Comparison of ENCODE assay signal across 10 cellular contexts in the genomic region with DNA sequence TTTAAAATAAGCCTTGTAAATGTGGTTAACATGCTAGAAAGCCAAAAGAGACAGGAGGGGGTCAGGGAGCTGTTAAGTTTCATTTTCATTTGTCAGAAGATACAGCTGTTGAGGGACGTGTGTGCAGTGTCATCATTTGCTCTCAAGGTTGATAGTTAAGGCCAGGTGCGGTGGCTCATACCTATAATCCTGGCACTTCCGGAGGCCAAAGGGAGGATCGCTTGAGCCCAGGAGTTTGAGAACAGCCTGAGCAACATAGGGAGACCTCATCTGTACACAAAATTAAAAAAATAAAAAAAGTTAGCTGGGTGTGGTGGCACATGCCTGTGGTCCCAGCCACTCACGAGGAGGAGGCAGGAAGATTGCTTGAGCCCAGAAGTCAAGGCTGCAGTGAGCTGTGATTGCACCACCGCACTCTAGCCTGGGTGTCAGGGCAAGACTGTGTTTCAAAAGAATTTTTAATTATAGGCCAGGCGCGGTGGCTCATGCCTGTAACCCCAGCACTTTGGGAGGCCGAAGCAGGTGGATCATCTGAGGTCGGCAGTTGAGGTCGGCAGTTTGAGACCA. TPM values are rescaled to one million over a fixed set of nuclear protein-coding genes. Genes with fewer than 3 reads are reported as not detected.
A peak's percentile ranks its signal among the peaks of the same experiment; 100 is the strongest.
DNase-seq lines count a peak whose midpoint lies in the region; ATAC-seq lines count a peak whose summit lies in the region.
"Had no signal": no experiment of that assay in that cellular context is flagged by ENCODE, and none has a peak within 500 bp of the region (broad histone marks: within the 10 kb centered on the region; RNA-seq: fewer than 3 reads in every experiment).

No MANE protein-coding gene starts in this region.

- no peaks in the 10 kb centered on the region for H4K20me1 ChIP-seq in GM23248 (ENCODE audit: insufficient read depth)

- in situ Hi-C loops in GM23248 (cut with MboI): no loop called here

- H3F3A ChIP-seq in GM23248 (ENCODE audit: insufficient read depth): 0 out of 2 replicates have a peak, but pooled peaks cover under 1% of the 10 kb centered on the region

- no peak overlapping the region for H3K27ac ChIP-seq in GM23248
- H3K27ac ChIP-seq: A549, psoas muscle had no signal

- peaks cover 16 to 29% (median 27%) of the 10 kb centered on the region in 4 donors for H3K4me1 Mint-ChIP-seq in naive thymus-derived CD8-positive, alpha-beta T cell

- no peak overlapping the region for H2AFZ ChIP-seq in GM23248

- H3K4me3 Mint-ChIP-seq in naive thymus-derived CD8-positive, alpha-beta T cell: peak overlapping the region in 4 of 10 donors; percentile 29 to 69 (median 40)

- POLR2A ChIA-PET in naive thymus-derived CD8-positive, alpha-beta T cell (lab: Charles Lee): no interaction called here

- 80 to 81% methylated on average over 11 of the region's 11 CpGs for WGBS in GM23248 (ENCODE audit: low coverage in 1 of 2, low lambda C conversion rate in 2 of 2, missing lambda C conversion rate in 2 of 2), 2 experiments

- H3K4me2 ChIP-seq in GM23248 (ENCODE audit: unreplicated experiment): no peak overlapping the region
- H3K4me2 ChIP-seq: A549 had no signal

- H3K36me3 Mint-ChIP-seq in naive thymus-derived CD8-positive, alpha-beta T cell: peaks cover 0 to 79% (median 16%) of the 10 kb centered on the region in 3 donors

- H3K36me3 ChIP-seq in GM23248 (ENCODE audit: low read depth): peaks cover 12% of the 10 kb centered on the region; the same call in 1 of the 2 replicates

- no peaks in the 10 kb centered on the region for H3K27me3 ChIP-seq in GM23248 (replicated peaks; ENCODE audit: insufficient read depth)

- ATAC-seq in naive thymus-derived CD8-positive, alpha-beta T cell: no peak
- ATAC-seq: A549, psoas muscle had no signal

- H3K4me3 ChIP-seq in GM23248: no peak overlapping the region
- H3K4me3 ChIP-seq: A549, psoas muscle had no signal

- H3K79me2 ChIP-seq in GM23248 (ENCODE audit: insufficient read depth): peaks cover 20% of the 10 kb centered on the region

- H3K27ac Mint-ChIP-seq in naive thymus-derived CD8-positive, alpha-beta T cell: peak overlapping the region; percentile 25 to 88 (median 58)

- no peaks in the 10 kb centered on the region for H3K9me3 ChIP-seq in GM23248 (ENCODE audit: low read depth)
- H3K9me3 ChIP-seq: A549, psoas muscle had no signal

- no peaks in the 10 kb centered on the region for H3K4me1 ChIP-seq in GM23248 (ENCODE audit: insufficient read depth)
- H3K4me1 ChIP-seq: psoas muscle had no signal

- H3K9ac ChIP-seq in GM23248: no peak overlapping the region; the same call in 1 of the 2 replicates

- H3K27me3 Mint-ChIP-seq in naive thymus-derived CD8-positive, alpha-beta T cell: no peaks in the 10 kb centered on the region

- H3K9me2 ChIP-seq in GM23248 (ENCODE audit: insufficient read depth): no peaks in the 10 kb centered on the region

- DNase-seq in SIG-M5 treated with dmso at 0.1 percent for 504 hours (lab: John Stamatoyannopoulos, UW; ENCODE audit: unreplicated experiment) (peak; percentile 46), SIG-M5 (lab: John Stamatoyannopoulos, UW) (no peak), GM23248 (peak; percentile 53), NOMO-1 treated with DMSO at 0.1 percent for 48 hours (lab: John Stamatoyannopoulos, UW; ENCODE audit: unreplicated experiment) (peak; percentile 68), NCI-H2171 treated with DMSO at 0.1 percent for 48 hours (lab: John Stamatoyannopoulos, UW) (no peak), globus pallidus (ENCODE audit: low spot score) (no peak), KG1 (lab: John Stamatoyannopoulos, UW) (no peak)
- DNase-seq in naive thymus-derived CD8-positive, alpha-beta T cell: peak in 1 of 10 donors; percentile 31
- DNase-seq: psoas muscle had no signal

- H3K9me3 Mint-ChIP-seq in naive thymus-derived CD8-positive, alpha-beta T cell: no peaks in the 10 kb centered on the region

RNA-seq across cellular contexts. Expression of gene ZBTB8OS, which starts 22.7 kb away (rescaled TPM):
- total RNA-seq in GM23248 (2014; rRNA removed; shearing (Covaris generic)): 37.0 and 44.6 TPM in 2 replicates
- 48.9 and 52.9 TPM in 2 replicates for polyA plus RNA-seq in GM23248 (2016; fragmentation: Nextera tagmentation; extraction: Ambion mirVana)
- total RNA-seq in naive thymus-derived CD8-positive, alpha-beta T cell: 10 to 100 TPM; 54.3 to 57.2 TPM
- polyA plus RNA-seq in naive thymus-derived CD8-positive, alpha-beta T cell: 10 to 100 TPM; 53.2 to 65.8 (median 65.6) TPM

RNA-seq across cellular contexts. Expression of gene RBBP4, which starts 23.3 kb away (rescaled TPM):
- 72.4 and 89.9 TPM in 2 replicates for total RNA-seq in GM23248 (2014; rRNA removed; shearing (Covaris generic))
- polyA plus RNA-seq in GM23248 (2016; fragmentation: Nextera tagmentation; extraction: Ambion mirVana): 109 and 116 TPM in 2 replicates
- 100 to 1,000 TPM; 191 to 193 TPM for total RNA-seq in naive thymus-derived CD8-positive, alpha-beta T cell
- polyA plus RNA-seq in naive thymus-derived CD8-positive, alpha-beta T cell: 100 to 1,000 TPM; 226 to 251 (median 231) TPM

Comparison
In these comparisons a context has a peak if more than half of its experiments do, and no peak if none do; other contexts are left out.
1. DNase-seq: peak in SIG-M5 treated with dmso at 0.1 percent for 504 hours (single experiment), GM23248 (single experiment) and NOMO-1 treated with DMSO at 0.1 percent for 48 hours (single experiment); none in SIG-M5 (single experiment), NCI-H2171 treated with DMSO at 0.1 percent for 48 hours (single experiment), globus pallidus (single experiment) and KG1 (single experiment).